Comparison of ENCODE assay signal across 9 cellular contexts in the genomic region with DNA sequence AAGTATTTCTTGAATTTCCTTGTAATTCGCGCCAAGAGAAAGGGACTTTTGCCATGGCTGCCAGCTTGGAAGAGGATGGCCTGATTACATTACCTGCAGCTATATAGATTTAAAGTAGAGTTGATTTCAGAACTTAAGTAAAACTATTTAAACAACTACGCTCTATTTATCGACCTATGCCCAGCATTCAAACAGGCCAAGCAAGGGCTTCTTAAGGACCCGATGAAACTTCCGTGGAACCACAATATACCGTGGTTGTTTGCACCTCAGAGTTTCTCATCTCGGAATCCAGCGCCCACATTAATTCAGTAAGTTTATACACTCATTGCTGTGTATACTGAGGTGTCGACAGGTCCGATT. TPM values are rescaled to one million over a fixed set of nuclear protein-coding genes. Genes with fewer than 3 reads are reported as not detected.
DNase-seq lines count a peak whose midpoint lies in the region; ATAC-seq, FAIRE-seq and TF ChIP-seq lines count a peak whose summit lies in the region.
"Had no signal": no experiment of that assay in that cellular context is flagged by ENCODE, and none has a peak within 500 bp of the region (broad histone marks: within the 10 kb centered on the region; RNA-seq: fewer than 3 reads in every experiment).

No MANE protein-coding gene starts in this region.

- H3K36me3 Mint-ChIP-seq in CD4-positive, alpha-beta memory T cell = no peaks in the 10 kb centered on the region

- peaks cover 0 to 1% (median 0%) of the 10 kb centered on the region in 8 donors for H3K9me3 Mint-ChIP-seq in CD4-positive, alpha-beta memory T cell

- H3K27ac ChIP-seq in CD4-positive, alpha-beta memory T cell (ENCODE audit: low read depth, low read length) = no peak overlapping the region
- no peak overlapping the region for H3K27ac ChIP-seq in SJCRH30
- H3K27ac ChIP-seq in esophagus muscularis mucosa (replicated peaks in 1 of 4) = peak overlapping the region; percentile 74 to 89 (median 84)
- peak overlapping the region; percentile 49 to 74 (median 66) for H3K27ac ChIP-seq in pancreas

- peaks cover 20 to 29% of the 10 kb centered on the region in 2 donors for H3K27me3 Mint-ChIP-seq in CD4-positive, alpha-beta memory T cell

- peaks cover 9% of the 10 kb centered on the region for H3K4me1 ChIP-seq in CD4-positive, alpha-beta memory T cell (ENCODE audit: insufficient read depth, low read length)
- H3K4me1 ChIP-seq in SJCRH30 (no peaks in the 10 kb centered on the region), esophagus muscularis mucosa (peaks cover 0 to 22% (median 17%) of the 10 kb centered on the region in 4 donors), pancreas (no peaks in the 10 kb centered on the region)

- FAIRE-seq in pancreas (lab: Jason Lieb, UNC) = no peak
- FAIRE-seq: GM12891 had no signal

- DNase-seq in CD4-positive, alpha-beta memory T cell = no peak
- peak in 1 of 2 experiments; percentile 9 for DNase-seq in SJCRH30
- no peak for DNase-seq in esophagus muscularis mucosa (ENCODE audit: extremely low spot score)
- DNase-seq in pancreas = no peak
- DNase-seq in foreskin melanocyte = no peak
- no peak for DNase-seq in HCEC 1CT

- H3K4me1 Mint-ChIP-seq in CD4-positive, alpha-beta memory T cell = peaks cover 4 to 6% (median 6%) of the 10 kb centered on the region in 4 donors

- 53% methylated on average over 11 of the region's 11 CpGs for WGBS in esophagus muscularis mucosa
- WGBS in pancreas, 2 donors = 33 to 39% methylated on average over 11 of the region's 11 CpGs

- POLR2A ChIA-PET in CD4-positive, alpha-beta memory T cell (lab: Charles Lee; ENCODE audit: partially characterized antibody) = no interaction called here

- H3K36me3 ChIP-seq in CD4-positive, alpha-beta memory T cell (ENCODE audit: insufficient read depth, low read length) = no peaks in the 10 kb centered on the region
- H3K36me3 ChIP-seq in SJCRH30 = no peaks in the 10 kb centered on the region
- no peaks in the 10 kb centered on the region for H3K36me3 ChIP-seq in esophagus muscularis mucosa
- H3K36me3 ChIP-seq in pancreas = no peaks in the 10 kb centered on the region

- H3K27me3 ChIP-seq in CD4-positive, alpha-beta memory T cell (ENCODE audit: insufficient read depth, low read length) = peaks cover 8% of the 10 kb centered on the region
- H3K27me3 ChIP-seq in SJCRH30 = no peaks in the 10 kb centered on the region
- H3K27me3 ChIP-seq in esophagus muscularis mucosa = no peaks in the 10 kb centered on the region
- no peaks in the 10 kb centered on the region for H3K27me3 ChIP-seq in pancreas

- H3K27ac Mint-ChIP-seq in CD4-positive, alpha-beta memory T cell = peak overlapping the region in 3 of 7 donors; percentile 37 to 63 (median 48)

- TF ChIP-seq POLR2A in esophagus muscularis mucosa (IDR thresholded peaks at IDR 0.05; ENCODE audit: low read depth) = no peak

- intact Hi-C loops in CD4-positive, alpha-beta memory T cell (cut with micrococcal nuclease) = no loop called here
- intact Hi-C loops in esophagus muscularis mucosa (cut with DNase I) = no loop called here
- intact Hi-C loops in pancreas (cut with DNase I) = no loop called here

- no peak for TF ChIP-seq CTCF in esophagus muscularis mucosa (IDR thresholded peaks at IDR 0.05)
- no peak for TF ChIP-seq CTCF in pancreas (IDR thresholded peaks at IDR 0.05)

- ATAC-seq in pancreas = peak in 2 of 4 donors; percentile 9 to 11
- ATAC-seq in HG03139 (IDR thresholded peaks at IDR 0.05; ENCODE audit: unreplicated experiment) = no peak
- no peak for ATAC-seq in GM19035 (IDR thresholded peaks at IDR 0.05; ENCODE audit: unreplicated experiment)

- CTCF ChIA-PET in CD4-positive, alpha-beta memory T cell (lab: Charles Lee; ENCODE audit: partially characterized antibody) = interaction anchor here (0.6 kb wide), 1 partner anchor 168 kb away, joined by 4 read pairs; no protein-coding TSS in a partner anchor

- H3K4me3 Mint-ChIP-seq in CD4-positive, alpha-beta memory T cell = peak overlapping the region; percentile 62 to 83 (median 78)

- no peak overlapping the region for H3K4me3 ChIP-seq in CD4-positive, alpha-beta memory T cell (ENCODE audit: low read length in 2 of 2)
- H3K4me3 ChIP-seq in SJCRH30 = peak overlapping the region; percentile 65
- peak overlapping the region; percentile 89 to 93 (median 92) for H3K4me3 ChIP-seq in esophagus muscularis mucosa
- H3K4me3 ChIP-seq in pancreas = peak overlapping the region; percentile 37 to 88 (median 56)

- no peaks in the 10 kb centered on the region for H3K9me3 ChIP-seq in CD4-positive, alpha-beta memory T cell (ENCODE audit: control insufficient read depth in 1 of 2, low read length in 2 of 2)
- H3K9me3 ChIP-seq in SJCRH30 (replicated peaks) = no peaks in the 10 kb centered on the region
- H3K9me3 ChIP-seq in esophagus muscularis mucosa = no peaks in the 10 kb centered on the region
- no peaks in the 10 kb centered on the region for H3K9me3 ChIP-seq in pancreas

- no peak for TF ChIP-seq EP300 in esophagus muscularis mucosa (IDR thresholded peaks at IDR 0.05)

RNA-seq across cellular contexts. Expression of gene CDC14B, which starts 0.5 kb away (rescaled TPM):
- 10 to 100 TPM; 15.8 to 17.1 TPM for total RNA-seq in CD4-positive, alpha-beta memory T cell
- 10 to 100 TPM; 10.6 to 10.7 TPM for polyA plus RNA-seq in CD4-positive, alpha-beta memory T cell
- total RNA-seq in SJCRH30 (2014; rRNA removed; shearing (Covaris generic)) = 36.1 and 37.1 TPM in 2 replicates
- 10 to 100 TPM; 22.0 to 39.7 (median 27.0) TPM for total RNA-seq in esophagus muscularis mucosa
- total RNA-seq in pancreas = 10 to 100 TPM in 5 of 6 donors, 1 to 10 TPM in 1; 8.2 to 19.3 (median 12.8) TPM
- polyA plus RNA-seq in pancreas = 1 to 10 TPM; 4.6 to 8.0 TPM

RNA-seq across cellular contexts. Expression of gene PRXL2C, which starts 35.0 kb away (rescaled TPM):
- total RNA-seq in CD4-positive, alpha-beta memory T cell = 10 to 100 TPM; 11.5 to 12.4 TPM
- 10 to 100 TPM; 10.7 to 13.8 TPM for polyA plus RNA-seq in CD4-positive, alpha-beta memory T cell
- 12.2 and 12.5 TPM in 2 replicates for total RNA-seq in SJCRH30 (2014; rRNA removed; shearing (Covaris generic))
- total RNA-seq in esophagus muscularis mucosa (10 to 100 TPM; 20.3 to 33.3 (median 26.3) TPM), pancreas (10 to 100 TPM in 1 of 6 donors, 1 to 10 TPM in 5; 6.0 to 11.2 (median 8.3) TPM)
- 1 to 10 TPM; 4.9 to 8.6 TPM for polyA plus RNA-seq in pancreas

Comparison
In these comparisons a context has a peak if more than half of its experiments do, and no peak if none do; other contexts are left out.
1. H3K27ac ChIP-seq: peak in esophagus muscularis mucosa (4 of 4) and pancreas (4 of 4); none in CD4-positive, alpha-beta memory T cell (single experiment) and SJCRH30 (single experiment).
2. H3K4me3 ChIP-seq: peak in SJCRH30 (single experiment), esophagus muscularis mucosa (4 of 4) and pancreas (4 of 4); none in CD4-positive, alpha-beta memory T cell (0 of 2).